In the genomic region with DNA sequence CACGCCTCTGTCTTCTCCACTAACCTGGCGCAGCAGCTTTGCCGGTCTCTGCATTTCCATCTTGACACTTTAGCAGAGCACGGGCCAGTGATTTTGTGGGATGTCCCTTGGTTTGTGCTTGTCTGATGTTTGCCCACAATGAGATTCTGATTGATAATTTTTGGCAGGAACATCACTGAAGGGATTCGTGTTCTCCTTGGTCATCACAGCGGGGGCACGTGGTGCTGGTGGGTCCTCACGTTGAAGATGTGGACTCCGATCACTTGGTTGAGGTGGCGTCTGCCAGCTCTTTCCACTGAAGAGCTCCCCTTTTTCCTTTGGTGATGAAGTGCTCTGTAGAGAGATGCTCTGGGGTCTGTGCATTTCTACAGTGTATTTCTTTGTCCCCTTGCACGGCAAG, we compare ENCODE assay signal across 14 cellular contexts. TPM values are rescaled to one million over a fixed set of nuclear protein-coding genes. Genes with fewer than 3 reads are reported as not detected.
DNase-seq lines count a peak whose midpoint lies in the region; TF ChIP-seq lines count a peak whose summit lies in the region.
"Had no signal": no experiment of that assay in that cellular context is flagged by ENCODE, and none has a peak within 500 bp of the region (broad histone marks: within the 10 kb centered on the region; RNA-seq: fewer than 3 reads in every experiment).

No MANE protein-coding gene starts in this region.

- H3K27me3 ChIP-seq in endodermal cell (ENCODE audit: control insufficient read depth, insufficient read depth, low read length, poor library complexity, severe bottlenecking) (no peaks in the 10 kb centered on the region), sigmoid colon (no peaks in the 10 kb centered on the region), mammary epithelial cell (ENCODE audit: insufficient read depth, low read length) (no peaks in the 10 kb centered on the region), right atrium auricular region (no peaks in the 10 kb centered on the region)

- in situ Hi-C loops in mammary epithelial cell (cut with MboI; ENCODE audit: low sequenced_read_pairs in 2 of 2), result loop anchor here in 1 of 2 donors (5.0 kb wide), 1 partner anchor 37 kb away; the partner anchor contains the start of gene TBC1D22A

- H3K9ac ChIP-seq in endodermal cell (ENCODE audit: extremely low read depth, low read length, poor library complexity, severe bottlenecking) (no peak overlapping the region), mammary epithelial cell (ENCODE audit: insufficient read depth, low read length) (no peak overlapping the region)

- H3K36me3 ChIP-seq in endodermal cell (ENCODE audit: control insufficient read depth, insufficient read depth, low read length), result peaks cover 35% of the 10 kb centered on the region
- H3K36me3 ChIP-seq in sigmoid colon, result peaks cover 0 to 42% (median 9%) of the 10 kb centered on the region in 4 donors
- peaks cover 7% of the 10 kb centered on the region for H3K36me3 ChIP-seq in mammary epithelial cell (ENCODE audit: insufficient read depth, low read length)
- H3K36me3 ChIP-seq in right atrium auricular region, result peaks cover 30% of the 10 kb centered on the region

- no peaks in the 10 kb centered on the region for H4K20me1 ChIP-seq in mammary epithelial cell (ENCODE audit: insufficient read depth, low read length)

- peaks cover 16% of the 10 kb centered on the region for H3K36me3 Mint-ChIP-seq in activated naive CD4-positive, alpha-beta T cell treated with anti-CD3 and anti-CD28 coated beads, Interleukin-2, amount 50 U/mL, for 24 hours
- H3K36me3 Mint-ChIP-seq in endodermal cell (ENCODE audit: low read depth), result peaks cover 44% of the 10 kb centered on the region

- H3K4me1 ChIP-seq in endodermal cell (ENCODE audit: control insufficient read depth, insufficient read depth, low read length) (no peaks in the 10 kb centered on the region), sigmoid colon (peaks cover 0 to 14% (median 6%) of the 10 kb centered on the region in 4 donors), mammary epithelial cell (ENCODE audit: insufficient read depth, low read length) (peaks cover 6% of the 10 kb centered on the region), right atrium auricular region (peaks cover 0 to 9% of the 10 kb centered on the region in 2 donors)
- H3K4me1 ChIP-seq: Caco-2, HAP-1 had no signal

- H3K4me1 Mint-ChIP-seq in activated naive CD4-positive, alpha-beta T cell treated with anti-CD3 and anti-CD28 coated beads, Interleukin-2, amount 50 U/mL, for 24 hours, result peaks cover 40% of the 10 kb centered on the region
- peaks cover 17% of the 10 kb centered on the region for H3K4me1 Mint-ChIP-seq in endodermal cell

- H3K4me3 ChIP-seq in endodermal cell (ENCODE audit: low read length) (no peak overlapping the region), sigmoid colon (no peak overlapping the region), mammary epithelial cell (replicated peaks in 1 of 3; ENCODE audit: insufficient read depth in 1 of 3, low read depth in 2 of 3, low read length in 3 of 3) (no peak overlapping the region), right atrium auricular region (no peak overlapping the region)
- H3K4me3 ChIP-seq: HAP-1 had no signal

- peaks cover 37% of the 10 kb centered on the region for H3K79me2 ChIP-seq in mammary epithelial cell (ENCODE audit: insufficient read depth, low read length)

- H3K27ac ChIP-seq in endodermal cell (ENCODE audit: low read depth, low read length) (no peak overlapping the region), sigmoid colon (no peak overlapping the region), mammary epithelial cell (ENCODE audit: insufficient read depth, low read depth, low read length) (no peak overlapping the region), right atrium auricular region (no peak overlapping the region)

- intact Hi-C loops in sigmoid colon (cut with DNase I), result loop anchor here (5.0 kb wide), 1 partner anchor 1693 kb away; no protein-coding TSS in a partner anchor
- intact Hi-C loops in mammary epithelial cell (cut with micrococcal nuclease), result no loop called here

- no peak overlapping the region for H3K4me3 Mint-ChIP-seq in activated naive CD4-positive, alpha-beta T cell treated with anti-CD3 and anti-CD28 coated beads, Interleukin-2, amount 50 U/mL, for 24 hours
- no peak overlapping the region for H3K4me3 Mint-ChIP-seq in endodermal cell
- H3K4me3 Mint-ChIP-seq: B cell; CD4-positive, alpha-beta memory T cell had no signal

- no peak for TF ChIP-seq POLR2A in sigmoid colon (IDR thresholded peaks at IDR 0.05)

- DNase-seq in activated naive CD4-positive, alpha-beta T cell treated with Interleukin-2 at 50 U/mL for 16 hours, result no peak
- DNase-seq in endodermal cell (peak; percentile 10), sigmoid colon (peak; percentile 49), mammary epithelial cell (no peak), right atrium auricular region (ENCODE audit: low spot score) (no peak)
- no peak for DNase-seq in stimulated activated CD4-positive, alpha-beta T cell treated with anti-CD3 and anti-CD28 coated beads, Interleukin-4, amount 100 ng/mL, for 1 hour
- DNase-seq: C1 segment of cervical spinal cord; CD4-positive, alpha-beta memory T cell; DND-41; GDM1 had no signal

- CTCF ChIA-PET in mammary epithelial cell (lab: Charles Lee; ENCODE audit: low non-redundant PET), result no interaction called here

- no peak for TF ChIP-seq EP300 in sigmoid colon (IDR thresholded peaks at IDR 0.05)

- BruUV-seq in mammary epithelial cell (replicated peaks; lab: Mats Ljungman, UMichigan), result no TSS peak

- H3K27ac Mint-ChIP-seq in activated naive CD4-positive, alpha-beta T cell treated with anti-CD3 and anti-CD28 coated beads, Interleukin-2, amount 50 U/mL, for 24 hours, result peak overlapping the region; percentile 76
- no peak overlapping the region for H3K27ac Mint-ChIP-seq in endodermal cell

- no peaks in the 10 kb centered on the region for H3K9me3 ChIP-seq in endodermal cell (ENCODE audit: control insufficient read depth, low read length)
- H3K9me3 ChIP-seq in sigmoid colon, result no peaks in the 10 kb centered on the region
- H3K9me3 ChIP-seq in mammary epithelial cell (replicated peaks; ENCODE audit: insufficient read depth, low read length), result no peaks in the 10 kb centered on the region
- no peaks in the 10 kb centered on the region for H3K9me3 ChIP-seq in right atrium auricular region
- H3K9me3 ChIP-seq: Caco-2, HAP-1 had no signal

- dilution Hi-C loops in mammary epithelial cell (cut with HindIII; ENCODE audit: low sequenced_read_pairs), result loop anchor here (25.0 kb wide), 3 partner anchors 112 to 362 kb away; no protein-coding TSS in a partner anchor

- TF ChIP-seq CTCF in endodermal cell (conservative IDR thresholded peaks at IDR 0.05) (no peak), sigmoid colon (IDR thresholded peaks at IDR 0.05) (no peak), mammary epithelial cell (conservative IDR thresholded peaks at IDR 0.05 in 1 of 2, IDR thresholded peaks at IDR 0.05 in 1 of 2; ENCODE audit: extremely low read depth in 1 of 2, insufficient read depth in 1 of 2, low read depth in 1 of 2, low read length in 2 of 2) (no peak), right atrium auricular region (IDR thresholded peaks at IDR 0.05) (no peak)

- H2AFZ ChIP-seq in mammary epithelial cell (ENCODE audit: low read depth, low read length), result no peak overlapping the region

- no peaks in the 10 kb centered on the region for H3K27me3 Mint-ChIP-seq in activated naive CD4-positive, alpha-beta T cell treated with anti-CD3 and anti-CD28 coated beads, Interleukin-2, amount 50 U/mL, for 24 hours
- H3K27me3 Mint-ChIP-seq in endodermal cell (ENCODE audit: insufficient read depth), result no peaks in the 10 kb centered on the region
- H3K27me3 Mint-ChIP-seq: B cell; CD4-positive, alpha-beta memory T cell had no signal

- H3K9me3 Mint-ChIP-seq in activated naive CD4-positive, alpha-beta T cell treated with anti-CD3 and anti-CD28 coated beads, Interleukin-2, amount 50 U/mL, for 24 hours, result no peaks in the 10 kb centered on the region
- H3K9me3 Mint-ChIP-seq in endodermal cell, result no peaks in the 10 kb centered on the region
- H3K9me3 Mint-ChIP-seq: CD4-positive, alpha-beta memory T cell had no signal

- H3K4me2 ChIP-seq in mammary epithelial cell (ENCODE audit: insufficient read depth, low read depth, low read length), result no peak overlapping the region

- WGBS in endodermal cell (ENCODE audit: insufficient coverage in 1 of 2, insufficient read length in 1 of 2), 2 experiments, result 84 to 96% methylated on average over 8 to 11 of the region's 11 CpGs
- WGBS in sigmoid colon, 2 donors, result 87 to 88% methylated on average over 11 of the region's 11 CpGs
- 93% methylated on average over 8 of the region's 11 CpGs for WGBS in mammary epithelial cell (ENCODE audit: low coverage, missing lambda C conversion rate)

RNA-seq across cellular contexts. Expression of gene TBC1D22A, which starts 37.2 kb away (rescaled TPM):
- total RNA-seq in endodermal cell (10 to 100 TPM; 21.0 to 27.9 TPM), sigmoid colon (10 to 100 TPM; 13.6 to 14.3 (median 13.8) TPM), mammary epithelial cell (10 to 100 TPM; 19.3 to 27.0 TPM), right atrium auricular region (10 to 100 TPM; 11.5 to 15.4 TPM)
- 11.4 TPM for polyA plus RNA-seq in endodermal cell (2013, experiment 1 of 2)
- 11.7 TPM for polyA plus RNA-seq in endodermal cell (2013, experiment 2 of 2)
- polyA plus RNA-seq in sigmoid colon (10 to 100 TPM; 19.2 to 34.6 (median 19.4) TPM), mammary epithelial cell (17.0 TPM)
- polyA minus RNA-seq in mammary epithelial cell, result 6.4 TPM

Comparison
In these comparisons a context has a peak if more than half of its experiments do, and no peak if none do; other contexts are left out.
1. DNase-seq: peak in endodermal cell (single experiment) and sigmoid colon (single experiment); none in activated naive CD4-positive, alpha-beta T cell treated with Interleukin-2 at 50 U/mL for 16 hours (single experiment), mammary epithelial cell (single experiment), right atrium auricular region (single experiment) and stimulated activated CD4-positive, alpha-beta T cell treated with anti-CD3 and anti-CD28 coated beads, Interleukin-4, amount 100 ng/mL, for 1 hour (single experiment).